9 cellular contexts compared by ENCODE assay signal in genomic region chr11:100719809-100720221, GRCh38. TPM values are rescaled to one million over a fixed set of nuclear protein-coding genes. Genes with fewer than 3 reads are reported as not detected.
DNase-seq lines count a peak whose midpoint lies in the region; TF ChIP-seq lines count a peak whose summit lies in the region.
"Had no signal": no experiment of that assay in that cellular context is flagged by ENCODE, and none has a peak within 500 bp of the region (broad histone marks: within the 10 kb centered on the region; RNA-seq: fewer than 3 reads in every experiment).

No MANE protein-coding gene starts in this region.

- H3K79me1 ChIP-seq in mesendoderm (ENCODE audit: low read length), result peaks cover 3% of the 10 kb centered on the region

- peak overlapping the region; percentile 35 for H3K4me3 Mint-ChIP-seq in endodermal cell
- no peak overlapping the region for H3K4me3 Mint-ChIP-seq in activated CD4-positive, alpha-beta T cell treated with anti-CD3 and anti-CD28 coated beads, Interleukin-2, amount 10 ng/mL, durations not matched to agents 24 days and 14 days
- H3K4me3 Mint-ChIP-seq: central memory CD8-positive, alpha-beta T cell had no signal

- H3K23ac ChIP-seq in mesendoderm (ENCODE audit: low read length), result no peak overlapping the region

- WGBS in endodermal cell (ENCODE audit: insufficient coverage in 1 of 2, insufficient read length in 1 of 2), 2 experiments, result 21 to 48% methylated on average over 2 to 3 of the region's 3 CpGs
- WGBS in mesendoderm (ENCODE audit: extremely low coverage, insufficient coverage, low lambda C conversion rate), result no CpG with 5 or more reads among the region's 3 CpGs

- H3K4me1 Mint-ChIP-seq in endodermal cell, result peaks cover 62% of the 10 kb centered on the region
- no peaks in the 10 kb centered on the region for H3K4me1 Mint-ChIP-seq in activated CD4-positive, alpha-beta T cell treated with anti-CD3 and anti-CD28 coated beads, Interleukin-2, amount 10 ng/mL, durations not matched to agents 24 days and 14 days
- H3K4me1 Mint-ChIP-seq: central memory CD8-positive, alpha-beta T cell had no signal

- intact Hi-C loops in activated CD4-positive, alpha-beta T cell treated with anti-CD3 and anti-CD28 coated beads, Interleukin-2, amount 10 ng/mL, durations not matched to agents 24 days and 14 days (cut with micrococcal nuclease), result no loop called here

- peak overlapping the region; percentile 95 for H3K18ac ChIP-seq in mesendoderm (ENCODE audit: low read length)

- DNase-seq in D341Med (ENCODE audit: low spot score), result peak; percentile 39
- peak; percentile 90 for DNase-seq in NCI-H69 (lab: John Stamatoyannopoulos, UW)
- peak; percentile 88 for DNase-seq in endodermal cell
- DNase-seq in mesendoderm, result peak; percentile 98
- no peak for DNase-seq in NAMALWA (ENCODE audit: low spot score)
- no peak for DNase-seq in activated CD4-positive, alpha-beta T cell treated with anti-CD3 and anti-CD28 coated beads, Interleukin-2, amount 10 ng/mL, durations not matched to agents 24 days and 14 days
- DNase-seq in OCI-M2 (lab: John Stamatoyannopoulos, UW; ENCODE audit: unreplicated experiment), result no peak
- DNase-seq in GOT3 (lab: John Stamatoyannopoulos, UW), result no peak

- no peak overlapping the region for H4K8ac ChIP-seq in mesendoderm (ENCODE audit: low read depth, low read length)

- H3K27me3 Mint-ChIP-seq in endodermal cell (ENCODE audit: insufficient read depth), result no peaks in the 10 kb centered on the region
- H3K27me3 Mint-ChIP-seq in activated CD4-positive, alpha-beta T cell treated with anti-CD3 and anti-CD28 coated beads, Interleukin-2, amount 10 ng/mL, durations not matched to agents 24 days and 14 days, result no peaks in the 10 kb centered on the region
- H3K27me3 Mint-ChIP-seq: central memory CD8-positive, alpha-beta T cell had no signal

- H4K5ac ChIP-seq in mesendoderm (ENCODE audit: low read length), result no peak overlapping the region

- no peak overlapping the region for H2BK5ac ChIP-seq in mesendoderm (ENCODE audit: low read length)

- H3K9me3 Mint-ChIP-seq in endodermal cell, result no peaks in the 10 kb centered on the region
- no peaks in the 10 kb centered on the region for H3K9me3 Mint-ChIP-seq in activated CD4-positive, alpha-beta T cell treated with anti-CD3 and anti-CD28 coated beads, Interleukin-2, amount 10 ng/mL, durations not matched to agents 24 days and 14 days

- H2AK5ac ChIP-seq in mesendoderm (ENCODE audit: low read length), result no peak overlapping the region

- no peak overlapping the region for H3K4ac ChIP-seq in mesendoderm (ENCODE audit: low read depth, low read length)

- H3K36me3 Mint-ChIP-seq in endodermal cell (ENCODE audit: low read depth), result peaks cover 31% of the 10 kb centered on the region
- H3K36me3 Mint-ChIP-seq in activated CD4-positive, alpha-beta T cell treated with anti-CD3 and anti-CD28 coated beads, Interleukin-2, amount 10 ng/mL, durations not matched to agents 24 days and 14 days (ENCODE audit: low read depth), result no peaks in the 10 kb centered on the region

- peaks cover 3% of the 10 kb centered on the region for H3K79me2 ChIP-seq in mesendoderm (ENCODE audit: control insufficient read depth, insufficient read depth, low read length)

- H3K4me1 ChIP-seq in endodermal cell (ENCODE audit: control insufficient read depth, insufficient read depth, low read length) (no peaks in the 10 kb centered on the region), mesendoderm (ENCODE audit: control insufficient read depth, low read depth, low read length) (no peaks in the 10 kb centered on the region)

- peak overlapping the region; percentile 28 for H3K56ac ChIP-seq in mesendoderm (ENCODE audit: low read length)

- peaks cover 7% of the 10 kb centered on the region for H3K9me3 ChIP-seq in endodermal cell (ENCODE audit: control insufficient read depth, low read length)

- TF ChIP-seq CTCF in endodermal cell (conservative IDR thresholded peaks at IDR 0.05), result no peak

- H3K9ac ChIP-seq in endodermal cell (ENCODE audit: extremely low read depth, low read length, poor library complexity, severe bottlenecking), result peak overlapping the region; percentile 71
- no peak overlapping the region for H3K9ac ChIP-seq in mesendoderm (ENCODE audit: low read length)

- H3K27ac Mint-ChIP-seq in endodermal cell, result peak overlapping the region; percentile 92
- H3K27ac Mint-ChIP-seq in activated CD4-positive, alpha-beta T cell treated with anti-CD3 and anti-CD28 coated beads, Interleukin-2, amount 10 ng/mL, durations not matched to agents 24 days and 14 days, result no peak overlapping the region

- H3K4me3 ChIP-seq in endodermal cell (ENCODE audit: low read length) (peak overlapping the region; percentile 70), mesendoderm (ENCODE audit: low read length) (no peak overlapping the region)

- H3K27ac ChIP-seq in endodermal cell (ENCODE audit: low read depth, low read length), result peak overlapping the region; percentile 49
- peak overlapping the region; percentile 83 for H3K27ac ChIP-seq in mesendoderm (ENCODE audit: low read depth, low read length)

- H3K4me2 ChIP-seq in mesendoderm (ENCODE audit: low read length), result no peak overlapping the region

- H3K36me3 ChIP-seq in endodermal cell (ENCODE audit: control insufficient read depth, insufficient read depth, low read length) (peaks cover 20% of the 10 kb centered on the region), mesendoderm (ENCODE audit: control insufficient read depth, insufficient read depth, low read length) (no peaks in the 10 kb centered on the region)

- H3K27me3 ChIP-seq in endodermal cell (ENCODE audit: control insufficient read depth, insufficient read depth, low read length, poor library complexity, severe bottlenecking) (no peaks in the 10 kb centered on the region), mesendoderm (ENCODE audit: insufficient read depth, low read length, poor library complexity) (no peaks in the 10 kb centered on the region)

- no peak overlapping the region for H2BK15ac ChIP-seq in mesendoderm (replicated peaks; ENCODE audit: low read depth)

- H2BK120ac ChIP-seq in mesendoderm (ENCODE audit: low read depth, low read length), result no peak overlapping the region

RNA-seq across cellular contexts. Expression of gene ARHGAP42, which starts 32.7 kb away (rescaled TPM):
- total RNA-seq in endodermal cell, result 100 to 1,000 TPM; 164 to 176 TPM
- 25.5 TPM for polyA plus RNA-seq in endodermal cell (2013, experiment 1 of 2)
- polyA plus RNA-seq in endodermal cell (2013, experiment 2 of 2), result 31.0 TPM
- polyA plus RNA-seq in mesendoderm (2013, experiment 1 of 2), result 17.7 TPM
- polyA plus RNA-seq in mesendoderm (2013, experiment 2 of 2), result 18.8 TPM
- 0.05 TPM in 1 of 2 replicates, not detected in the other for total RNA-seq in activated CD4-positive, alpha-beta T cell treated with anti-CD3 and anti-CD28 coated beads, Interleukin-2, amount 10 ng/mL, durations not matched to agents 24 days and 14 days

Comparison
In these comparisons a context has a peak if more than half of its experiments do, and no peak if none do; other contexts are left out.
1. DNase-seq: peak in D341Med (single experiment), NCI-H69 (single experiment), endodermal cell (single experiment) and mesendoderm (single experiment); none in NAMALWA (single experiment), activated CD4-positive, alpha-beta T cell treated with anti-CD3 and anti-CD28 coated beads, Interleukin-2, amount 10 ng/mL, durations not matched to agents 24 days and 14 days (single experiment), OCI-M2 (single experiment) and GOT3 (single experiment).
2. RNA of gene ARHGAP42, which starts 32.7 kb away (total RNA-seq): 164 to 176 TPM in endodermal cell; 0.05 TPM in activated CD4-positive, alpha-beta T cell treated with anti-CD3 and anti-CD28 coated beads, Interleukin-2, amount 10 ng/mL, durations not matched to agents 24 days and 14 days; every median in the first group is over 100 times any median in the second.